ENCODE assay signal across 1 cellular context in genomic region chr9:137262173-137262908, GRCh38.
A peak's percentile ranks its signal among the peaks of the same experiment; 100 is the strongest.
TF ChIP-seq lines count a peak whose summit lies in the region.

No MANE protein-coding gene starts in this region.

TF ChIP-seq in SK-N-SH, 30 proteins besides CTCF, POLR2A, EP300 and RAD21 (continued from another document):
- TF ChIP-seq RFX5 (IDR thresholded peaks at IDR 0.05; ENCODE audit: low read length) (peak; percentile 64; the same call in 1 of the 2 replicates), SMC3 (IDR thresholded peaks at IDR 0.05; ENCODE audit: low read depth, low read length) (0 out of 2 replicates have a peak, but pooled peaks have one; percentile 4)
